13 cellular contexts compared by ENCODE assay signal in the genomic region with DNA sequence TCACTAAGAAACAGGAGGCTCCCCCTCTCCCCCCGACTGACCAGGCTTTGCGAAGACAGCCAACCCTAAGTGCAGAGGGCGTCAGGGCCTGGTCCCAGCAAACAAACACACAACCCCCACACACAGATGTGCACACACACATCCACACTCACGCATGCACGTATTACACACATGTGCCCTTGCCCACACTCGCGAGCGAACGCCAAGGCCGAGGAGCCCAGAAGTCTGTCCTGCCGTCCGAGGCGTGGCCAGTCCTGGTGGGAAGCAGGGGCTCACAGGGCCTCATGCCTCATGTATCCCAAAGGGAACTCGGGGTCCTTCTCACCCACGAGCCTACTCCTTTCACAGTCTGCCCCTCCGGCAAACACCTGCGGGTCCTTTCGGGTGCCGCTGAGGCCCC. TPM values are rescaled to one million over a fixed set of nuclear protein-coding genes. Genes with fewer than 3 reads are reported as not detected.
DNase-seq lines count a peak whose midpoint lies in the region; ATAC-seq, FAIRE-seq and TF ChIP-seq lines count a peak whose summit lies in the region.
"Had no signal": no experiment of that assay in that cellular context is flagged by ENCODE, and none has a peak within 500 bp of the region (broad histone marks: within the 10 kb centered on the region; RNA-seq: fewer than 3 reads in every experiment).

No MANE protein-coding gene starts in this region.

- H3K36me3 ChIP-seq in hepatocyte (replicated peaks; ENCODE audit: insufficient read depth, low read depth) (no peaks in the 10 kb centered on the region), stomach smooth muscle (ENCODE audit: control insufficient read depth in 2 of 2, insufficient read depth in 2 of 2, low read length in 2 of 2) (peaks cover 8 to 25% of the 10 kb centered on the region in 2 donors)

- peak overlapping the region; percentile 95 for H3K27ac ChIP-seq in hepatocyte
- H3K27ac ChIP-seq in stomach smooth muscle (ENCODE audit: low read length) = no peak overlapping the region
- H3K27ac ChIP-seq: HL-60 had no signal

- peak overlapping the region; percentile 91 for H3K4me2 ChIP-seq in hepatocyte

- H3K4me3 Mint-ChIP-seq in activated naive CD4-positive, alpha-beta T cell treated with anti-CD3 and anti-CD28 coated beads, Interleukin-2, amount 50 U/mL, for 24 hours = peak overlapping the region; percentile 93
- H3K4me3 Mint-ChIP-seq in WTC11 = peak overlapping the region; percentile 12; the same call in 1 of the 2 replicates

- H3K27me3 ChIP-seq in hepatocyte (no peaks in the 10 kb centered on the region), stomach smooth muscle (ENCODE audit: control insufficient read depth in 1 of 2, insufficient read depth in 2 of 2, low read length in 2 of 2) (no peaks in the 10 kb centered on the region)

- no peak overlapping the region for H3K9ac ChIP-seq in stomach smooth muscle (ENCODE audit: low read length in 2 of 2)

- TF ChIP-seq POLR2A in GM12891 (IDR thresholded peaks at IDR 0.05; ENCODE audit: low read depth, low read length) = no peak

- H3K9me3 Mint-ChIP-seq in activated naive CD4-positive, alpha-beta T cell treated with anti-CD3 and anti-CD28 coated beads, Interleukin-2, amount 50 U/mL, for 24 hours = no peaks in the 10 kb centered on the region
- peaks cover 3% of the 10 kb centered on the region; the same call in 1 of the 2 replicates for H3K9me3 Mint-ChIP-seq in WTC11

- no peak for FAIRE-seq in GM12891 (lab: Jason Lieb, UNC)
- FAIRE-seq: frontal cortex had no signal

- H4K20me1 ChIP-seq in hepatocyte (ENCODE audit: insufficient read depth, poor library complexity, severe bottlenecking) = peaks cover 38% of the 10 kb centered on the region

- peaks cover 38% of the 10 kb centered on the region for H3K4me1 Mint-ChIP-seq in activated naive CD4-positive, alpha-beta T cell treated with anti-CD3 and anti-CD28 coated beads, Interleukin-2, amount 50 U/mL, for 24 hours
- peaks cover 10% of the 10 kb centered on the region for H3K4me1 Mint-ChIP-seq in WTC11

- H3K9me2 ChIP-seq in hepatocyte (replicated peaks; ENCODE audit: insufficient read depth) = no peaks in the 10 kb centered on the region

- H3K4me1 ChIP-seq in hepatocyte (ENCODE audit: insufficient read depth) = peaks cover 18% of the 10 kb centered on the region
- peaks cover 38% of the 10 kb centered on the region for H3K4me1 ChIP-seq in stomach smooth muscle (ENCODE audit: control insufficient read depth, insufficient read depth, low read length)

- no peak overlapping the region for H3K4me3 ChIP-seq in hepatocyte
- peak overlapping the region; percentile 44 for H3K4me3 ChIP-seq in stomach smooth muscle (ENCODE audit: low read length in 2 of 2)

- no peaks in the 10 kb centered on the region for H3K27me3 Mint-ChIP-seq in activated naive CD4-positive, alpha-beta T cell treated with anti-CD3 and anti-CD28 coated beads, Interleukin-2, amount 50 U/mL, for 24 hours
- H3K27me3 Mint-ChIP-seq in WTC11 (ENCODE audit: low read depth) = no peaks in the 10 kb centered on the region

- H2AFZ ChIP-seq in hepatocyte = no peak overlapping the region

- TF ChIP-seq CTCF in WTC11 (IDR thresholded peaks at IDR 0.05) (no peak), hepatocyte (IDR thresholded peaks at IDR 0.05; ENCODE audit: poor library complexity) (no peak)

- CTCF ChIA-PET in WTC11 (lab: Charles Lee) = interaction anchor here (1.5 kb wide), 1 partner anchor 107 kb away, joined by 3 read pairs; no protein-coding TSS in a partner anchor

- no peak for DNase-seq in activated naive CD4-positive, alpha-beta T cell treated with Interleukin-2 at 50 U/mL for 16 hours
- DNase-seq in WTC11 (ENCODE audit: low spot score) (no peak), hepatocyte (ENCODE audit: low spot score) (no peak), GM12891 (ENCODE audit: insufficient read length, low spot score) (no peak), SIG-M5 (lab: John Stamatoyannopoulos, UW) (no peak)
- DNase-seq: NCI-H748 treated with DMSO at 0.1 percent for 48 hours, right cardiac atrium had no signal

- H3K79me2 ChIP-seq in hepatocyte = peaks cover 78% of the 10 kb centered on the region

- ATAC-seq in WTC11 = no peak
- no peak for ATAC-seq in GM18873 (IDR thresholded peaks at IDR 0.05; ENCODE audit: low FRiP score, unreplicated experiment)
- ATAC-seq: right cardiac atrium had no signal

- peak overlapping the region; percentile 46 for H3K27ac Mint-ChIP-seq in activated naive CD4-positive, alpha-beta T cell treated with anti-CD3 and anti-CD28 coated beads, Interleukin-2, amount 50 U/mL, for 24 hours
- H3K27ac Mint-ChIP-seq in WTC11 = peak overlapping the region; percentile 57; the same call in 1 of the 2 replicates

- WGBS in hepatocyte (ENCODE audit: low lambda C conversion rate, missing lambda C conversion rate) = 95% methylated on average over 19 of the region's 19 CpGs

- POLR2A ChIA-PET in WTC11 (lab: Charles Lee) = no interaction called here

- H3K36me3 Mint-ChIP-seq in activated naive CD4-positive, alpha-beta T cell treated with anti-CD3 and anti-CD28 coated beads, Interleukin-2, amount 50 U/mL, for 24 hours = peaks cover 19% of the 10 kb centered on the region
- H3K36me3 Mint-ChIP-seq in WTC11 = peaks cover 15% of the 10 kb centered on the region

- H3K9me3 ChIP-seq in hepatocyte (ENCODE audit: low read depth) = no peaks in the 10 kb centered on the region
- H3K9me3 ChIP-seq in stomach smooth muscle (ENCODE audit: control insufficient read depth in 2 of 2, low read length in 2 of 2) = no peaks in the 10 kb centered on the region

TF ChIP-seq in WTC11, 78 proteins besides CTCF, POLR2A, EP300 and RAD21 (continues in another document):
- TF ChIP-seq, protein P1, sequence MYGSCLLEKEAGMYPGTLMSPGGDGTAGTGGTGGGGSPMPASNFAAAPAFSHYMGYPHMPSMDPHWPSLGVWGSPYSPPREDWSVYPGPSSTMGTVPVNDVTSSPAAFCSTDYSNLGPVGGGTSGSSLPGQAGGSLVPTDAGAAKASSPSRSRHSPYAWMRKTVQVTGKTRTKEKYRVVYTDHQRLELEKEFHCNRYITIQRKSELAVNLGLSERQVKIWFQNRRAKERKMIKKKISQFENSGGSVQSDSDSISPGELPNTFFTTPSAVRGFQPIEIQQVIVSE (CRISPR knock-in tag; IDR thresholded peaks at IDR 0.05; ENCODE audit: borderline replicate concordance) = no peak
- TF ChIP-seq, protein P2, sequence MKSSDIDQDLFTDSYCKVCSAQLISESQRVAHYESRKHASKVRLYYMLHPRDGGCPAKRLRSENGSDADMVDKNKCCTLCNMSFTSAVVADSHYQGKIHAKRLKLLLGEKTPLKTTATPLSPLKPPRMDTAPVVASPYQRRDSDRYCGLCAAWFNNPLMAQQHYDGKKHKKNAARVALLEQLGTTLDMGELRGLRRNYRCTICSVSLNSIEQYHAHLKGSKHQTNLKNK (CRISPR knock-in tag; IDR thresholded peaks at IDR 0.05) = no peak
- no peak for TF ChIP-seq TP53 (CRISPR knock-in tag; IDR thresholded peaks at IDR 0.05)
- no peak for TF ChIP-seq ELF4 (CRISPR knock-in tag; IDR thresholded peaks at IDR 0.05; ENCODE audit: low read depth)

TF ChIP-seq in GM12891, 5 proteins besides CTCF, POLR2A, EP300 and RAD21:
- TF ChIP-seq POLR2AphosphoS5 (IDR thresholded peaks at IDR 0.05; ENCODE audit: low read depth, low read length) (no peak), PAX5 (IDR thresholded peaks at IDR 0.05; ENCODE audit: insufficient read depth, low read length, severe bottlenecking) (no peak), TAF1 (IDR thresholded peaks at IDR 0.05; ENCODE audit: low read depth, low read length) (no peak), POU2F2 (IDR thresholded peaks at IDR 0.05; ENCODE audit: low read depth, low read length) (no peak), SPI1 (IDR thresholded peaks at IDR 0.05; ENCODE audit: low read depth, low read length) (no peak)

RNA-seq across cellular contexts. Expression of a gene that starts 2.0 kb away (rescaled TPM):
- total RNA-seq in WTC11 (2021) (92.3 to 105 TPM (median 101 TPM) in 3 replicates), hepatocyte (110 and 156 TPM in 2 replicates)
- polyA plus RNA-seq in hepatocyte = 296 and 311 TPM in 2 replicates
- polyA plus RNA-seq in GM12891 (2012; ENCODE audit: low read depth, missing spikeins) = 46.8 TPM

RNA-seq across cellular contexts. Expression of a gene that starts 2.3 kb away (rescaled TPM):
- total RNA-seq in WTC11 (2021) (18.8 to 21.4 TPM (median 20.0 TPM) in 3 replicates), hepatocyte (28.8 and 28.9 TPM in 2 replicates)
- 36.3 and 36.9 TPM in 2 replicates for polyA plus RNA-seq in hepatocyte
- polyA plus RNA-seq in GM12891 (2012; ENCODE audit: low read depth, missing spikeins) = 5.0 TPM

RNA-seq across cellular contexts. Expression of a gene that starts 15.8 kb away (rescaled TPM):
- total RNA-seq in WTC11 (2021) = 0.18 to 0.33 TPM in 2 of 3 replicates, not detected in the other
- total RNA-seq in hepatocyte = 0.28 TPM in 1 of 2 replicates, not detected in the other
- 0.34 TPM in 1 of 2 replicates, not detected in the other for polyA plus RNA-seq in hepatocyte
- 13.1 TPM for polyA plus RNA-seq in GM12891 (2012; ENCODE audit: low read depth, missing spikeins)
- total RNA-seq: cerebellum, frontal cortex had no signal

RNA-seq across cellular contexts. Expression of a gene that starts 16.8 kb away (rescaled TPM):
- total RNA-seq in WTC11 (2021) = 8.5 to 10.3 TPM (median 8.5 TPM) in 3 replicates
- 3.8 and 4.1 TPM in 2 replicates for total RNA-seq in hepatocyte
- 5.2 and 6.6 TPM in 2 replicates for polyA plus RNA-seq in hepatocyte
- polyA plus RNA-seq in GM12891 (2012; ENCODE audit: low read depth, missing spikeins) = 0.81 TPM
- total RNA-seq: frontal cortex had no signal

RNA-seq across cellular contexts. Expression of a gene that starts 23.4 kb away (rescaled TPM):
- total RNA-seq in WTC11 (2021) = 0.83 to 1.2 TPM (median 1.1 TPM) in 3 replicates
- total RNA-seq in hepatocyte = not detected in 2 replicates
- polyA plus RNA-seq in hepatocyte = 0.86 and 1.3 TPM in 2 replicates
- 13.1 TPM for polyA plus RNA-seq in GM12891 (2012; ENCODE audit: low read depth, missing spikeins)
- total RNA-seq: cerebellum, frontal cortex had no signal
